24 cellular contexts compared by ENCODE assay signal in genomic region chr2:216974321-216975302, GRCh38.
DNase-seq lines count a peak whose midpoint lies in the region; FAIRE-seq and TF ChIP-seq lines count a peak whose summit lies in the region.
"Had no signal": no experiment of that assay in that cellular context is flagged by ENCODE, and none has a peak within 500 bp of the region (broad histone marks: within the 10 kb centered on the region; RNA-seq: fewer than 3 reads in every experiment).

No MANE protein-coding gene starts in this region.

- H3K27ac ChIP-seq in colonic mucosa: peak overlapping the region; percentile 9
- H3K27ac ChIP-seq in left ventricle myocardium inferior (replicated peaks): peak overlapping the region; percentile 57
- H3K27ac ChIP-seq in ovary: peak overlapping the region; percentile 35 to 91
- peak overlapping the region; percentile 79 to 85 for H3K27ac ChIP-seq in tibial artery
- H3K27ac ChIP-seq: GM23248, pancreas, RWPE1 had no signal

- intact Hi-C loops in colonic mucosa (cut with DNase I) (no loop called here), left ventricle myocardium inferior (cut with micrococcal nuclease) (no loop called here), ovary (cut with DNase I) (loop anchor here in 2 of 4 donors (5.0 to 10.0 kb wide), 2 partner anchors 270 to 277 kb away; partner anchors contain the start of gene IGFBP5 (in 1 of the 2)), tibial artery (cut with DNase I; ENCODE audit: low total_unique reads) (no loop called here)

- peak; percentile 29 for DNase-seq in colonic mucosa
- peak; percentile 74 for DNase-seq in left ventricle myocardium inferior
- peak; percentile 65 to 84 (median 73) for DNase-seq in ovary
- DNase-seq in tibial artery: peak; percentile 76 to 90
- DNase-seq in HK-2 (ENCODE audit: unreplicated experiment): no peak
- no peak for DNase-seq in activated naive CD4-positive, alpha-beta T cell (lab: John Stamatoyannopoulos, UW)
- no peak for DNase-seq in GM12891 (ENCODE audit: insufficient read length, low spot score)
- no peak for DNase-seq in DMS53 treated with DMSO at 0.1 percent for 48 hours (lab: John Stamatoyannopoulos, UW; ENCODE audit: unreplicated experiment)
- DNase-seq: activated CD4-positive, CD25-positive, alpha-beta regulatory T cell treated with anti-CD3 and anti-CD28 coated beads, Interleukin-2, amount 50 U/mL, for 72 hours; activated CD8-positive, alpha-beta T cell treated with anti-CD3 and anti-CD28 coated beads, Interleukin-2, amount 10 ng/mL, durations not matched to agents 7 days and 5 days; activated naive CD4-positive, alpha-beta T cell treated with Interleukin-2 at 50 U/mL for 16 hours; activated T-cell treated with anti-CD3 and anti-CD28 coated beads, Interleukin-2, amount 50 U/mL, for 24 hours; central memory CD4-positive, alpha-beta T cell; glutamatergic neuron; GM23248; MM.1S; NCI-H1436; NCI-H2171; NCI-H526 treated with DMSO at 0.1 percent for 48 hours; pancreas; stimulated activated CD4-positive, alpha-beta T cell treated with anti-CD3 and anti-CD28 coated beads, Interleukin-2, amount 100 ng/mL, for 24 hours had no signal

- H3K9ac ChIP-seq in colonic mucosa (ENCODE audit: low read depth in 2 of 2, low read length in 2 of 2): peak overlapping the region in 1 of 2 donors; percentile 12
- H3K9ac ChIP-seq: GM23248 had no signal

- H3K4me3 ChIP-seq in colonic mucosa (no peak overlapping the region), left ventricle myocardium inferior (no peak overlapping the region), ovary (no peak overlapping the region), tibial artery (no peak overlapping the region)
- H3K4me3 ChIP-seq: GM23248, pancreas, skin epidermis had no signal

- TF ChIP-seq EP300 in ovary (IDR thresholded peaks at IDR 0.05): peak; percentile 28

- TF ChIP-seq CTCF in colonic mucosa (IDR thresholded peaks at IDR 0.05) (no peak), left ventricle myocardium inferior (IDR thresholded peaks at IDR 0.05; ENCODE audit: borderline replicate concordance) (no peak), ovary (IDR thresholded peaks at IDR 0.05) (no peak), tibial artery (IDR thresholded peaks at IDR 0.05) (no peak)

- TF ChIP-seq POLR2A in ovary (IDR thresholded peaks at IDR 0.05) (no peak), GM12891 (IDR thresholded peaks at IDR 0.05; ENCODE audit: low read depth, low read length) (no peak)

- WGBS in ovary, 3 donors: 17 to 25% (median 18%) methylated on average over 12 of the region's 12 CpGs

- no peaks in the 10 kb centered on the region for H3K36me3 ChIP-seq in colonic mucosa
- H3K36me3 ChIP-seq in left ventricle myocardium inferior: no peaks in the 10 kb centered on the region
- H3K36me3 ChIP-seq in ovary: no peaks in the 10 kb centered on the region
- no peaks in the 10 kb centered on the region for H3K36me3 ChIP-seq in tibial artery
- H3K36me3 ChIP-seq: pancreas had no signal

- no peaks in the 10 kb centered on the region for H3K27me3 ChIP-seq in colonic mucosa
- no peaks in the 10 kb centered on the region for H3K27me3 ChIP-seq in left ventricle myocardium inferior (ENCODE audit: low read depth)
- no peaks in the 10 kb centered on the region for H3K27me3 ChIP-seq in ovary
- no peaks in the 10 kb centered on the region for H3K27me3 ChIP-seq in tibial artery
- H3K27me3 ChIP-seq: pancreas had no signal

- no peak for FAIRE-seq in GM12891 (lab: Jason Lieb, UNC)
- FAIRE-seq: D721Med, pancreas had no signal

- H3K9me3 ChIP-seq in colonic mucosa (no peaks in the 10 kb centered on the region), left ventricle myocardium inferior (replicated peaks) (no peaks in the 10 kb centered on the region), ovary (no peaks in the 10 kb centered on the region), tibial artery (no peaks in the 10 kb centered on the region)
- H3K9me3 ChIP-seq: pancreas had no signal

- no peaks in the 10 kb centered on the region for H3K4me1 ChIP-seq in colonic mucosa
- H3K4me1 ChIP-seq in left ventricle myocardium inferior: peaks cover 34% of the 10 kb centered on the region
- peaks cover 27% of the 10 kb centered on the region for H3K4me1 ChIP-seq in ovary (ENCODE audit: insufficient read depth)
- peaks cover 0 to 81% (median 49%) of the 10 kb centered on the region in 4 donors for H3K4me1 ChIP-seq in tibial artery
- H3K4me1 ChIP-seq: pancreas had no signal

TF ChIP-seq in GM12891, 5 proteins besides CTCF, POLR2A, EP300 and RAD21:
- TF ChIP-seq SPI1 (IDR thresholded peaks at IDR 0.05; ENCODE audit: low read depth, low read length) (no peak), POU2F2 (IDR thresholded peaks at IDR 0.05; ENCODE audit: low read depth, low read length) (no peak), PAX5 (IDR thresholded peaks at IDR 0.05; ENCODE audit: insufficient read depth, low read length, severe bottlenecking) (no peak), TAF1 (IDR thresholded peaks at IDR 0.05; ENCODE audit: low read depth, low read length) (no peak), POLR2AphosphoS5 (IDR thresholded peaks at IDR 0.05; ENCODE audit: low read depth, low read length) (no peak)

Comparison
In these comparisons a context has a peak if more than half of its experiments do, and no peak if none do; other contexts are left out.
1. DNase-seq: peak in colonic mucosa (single experiment), left ventricle myocardium inferior (single experiment), ovary (5 of 5) and tibial artery (2 of 2); none in HK-2 (single experiment), activated naive CD4-positive, alpha-beta T cell (0 of 4), GM12891 (single experiment) and DMS53 treated with DMSO at 0.1 percent for 48 hours (single experiment).
2. H3K27ac ChIP-seq: peak in every context shown above with its lines; median percentile 82 in tibial artery; 63 in ovary; 57 in left ventricle myocardium inferior; 9 in colonic mucosa.